In genomic region chr20:58888521-58889333, GRCh38 we compare ENCODE assay signal across 8 cellular contexts. TPM values are rescaled to one million over a fixed set of nuclear protein-coding genes. Genes with fewer than 3 reads are reported as not detected.
A peak's percentile ranks its signal among the peaks of the same experiment; 100 is the strongest.
DNase-seq lines count a peak whose midpoint lies in the region; ATAC-seq and TF ChIP-seq lines count a peak whose summit lies in the region.

No MANE protein-coding gene starts in this region.

- TF ChIP-seq CTCF in choroid plexus epithelial cell (conservative IDR thresholded peaks at IDR 0.05; ENCODE audit: low read depth, low read length): no peak

- H3K4me3 Mint-ChIP-seq in activated CD4-positive, alpha-beta T cell treated with anti-CD3 and anti-CD28 coated beads for 36 hours: peak overlapping the region; percentile 88

- H3K9me3 Mint-ChIP-seq in activated CD4-positive, alpha-beta T cell treated with anti-CD3 and anti-CD28 coated beads for 36 hours (ENCODE audit: low read depth): peaks cover 2% of the 10 kb centered on the region

- DNase-seq in NCI-H2171 (lab: John Stamatoyannopoulos, UW) (peak; percentile 59), choroid plexus epithelial cell (ENCODE audit: low read depth) (peak; percentile 71), left kidney (ENCODE audit: low read depth, low spot score) (peak; percentile 91), KG1 (lab: John Stamatoyannopoulos, UW) (no peak)
- DNase-seq in activated CD4-positive, alpha-beta T cell treated with anti-CD3 and anti-CD28 coated beads for 36 hours: peak; percentile 91
- DNase-seq in stimulated activated CD4-positive, alpha-beta T cell treated with anti-CD3 and anti-CD28 coated beads, Interleukin-2, amount 100 ng/mL, for 24 hours: peak; percentile 81

- peaks cover 29% of the 10 kb centered on the region for H3K4me1 Mint-ChIP-seq in activated CD4-positive, alpha-beta T cell treated with anti-CD3 and anti-CD28 coated beads for 36 hours

- H3K27ac Mint-ChIP-seq in activated CD4-positive, alpha-beta T cell treated with anti-CD3 and anti-CD28 coated beads for 36 hours: peak overlapping the region; percentile 47

- CTCF ChIA-PET in activated CD4-positive, alpha-beta T cell treated with anti-CD3 and anti-CD28 coated beads for 36 hours (lab: Charles Lee): no interaction called here

- peaks cover 10% of the 10 kb centered on the region for H3K36me3 Mint-ChIP-seq in activated CD4-positive, alpha-beta T cell treated with anti-CD3 and anti-CD28 coated beads for 36 hours (ENCODE audit: low read depth)

- peak overlapping the region; percentile 81 for H3K4me3 ChIP-seq in choroid plexus epithelial cell (ENCODE audit: low read depth, low read length)

- POLR2A ChIA-PET in activated CD4-positive, alpha-beta T cell treated with anti-CD3 and anti-CD28 coated beads for 36 hours (lab: Charles Lee): interaction anchor here (0.6 to 1.7 kb wide), 6 partner anchors 143 to 500 kb away, joined by 3 to 6 read pairs (median 4); partner anchors contain the start of genes ATP5F1E, STX16 and VAPB

- ATAC-seq in GM18499 (IDR thresholded peaks at IDR 0.05; ENCODE audit: insufficient read depth, unreplicated experiment) (peak; percentile 37), HG02885 (IDR thresholded peaks at IDR 0.05; ENCODE audit: poor library complexity, unreplicated experiment) (peak; percentile 41)
- ATAC-seq in activated CD4-positive, alpha-beta T cell treated with anti-CD3 and anti-CD28 coated beads for 36 hours: peak; percentile 58

- no peaks in the 10 kb centered on the region for H3K27me3 Mint-ChIP-seq in activated CD4-positive, alpha-beta T cell treated with anti-CD3 and anti-CD28 coated beads for 36 hours

- intact Hi-C loops in activated CD4-positive, alpha-beta T cell treated with anti-CD3 and anti-CD28 coated beads for 36 hours (cut with DNase I, micrococcal nuclease): loop anchor here (1.0 to 2.0 kb wide), 3 partner anchors 36 to 1190 kb away; partner anchors contain the start of genes GNAS (in 1 of the 2) and STX16 (in 1 of the 2)

RNA-seq across cellular contexts. Expression of gene GNAS, which starts 36.2 kb away (rescaled TPM):
- 100 to 1,000 TPM; 713 to 965 TPM for total RNA-seq in activated CD4-positive, alpha-beta T cell treated with anti-CD3 and anti-CD28 coated beads for 36 hours

RNA-seq across cellular contexts. Expression of gene GNAS-AS1, which starts 38.0 kb away (rescaled TPM):
- total RNA-seq in activated CD4-positive, alpha-beta T cell treated with anti-CD3 and anti-CD28 coated beads for 36 hours: 1 to 10 TPM; 1.1 to 1.9 TPM
